8 cellular contexts compared by ENCODE assay signal in the genomic region with DNA sequence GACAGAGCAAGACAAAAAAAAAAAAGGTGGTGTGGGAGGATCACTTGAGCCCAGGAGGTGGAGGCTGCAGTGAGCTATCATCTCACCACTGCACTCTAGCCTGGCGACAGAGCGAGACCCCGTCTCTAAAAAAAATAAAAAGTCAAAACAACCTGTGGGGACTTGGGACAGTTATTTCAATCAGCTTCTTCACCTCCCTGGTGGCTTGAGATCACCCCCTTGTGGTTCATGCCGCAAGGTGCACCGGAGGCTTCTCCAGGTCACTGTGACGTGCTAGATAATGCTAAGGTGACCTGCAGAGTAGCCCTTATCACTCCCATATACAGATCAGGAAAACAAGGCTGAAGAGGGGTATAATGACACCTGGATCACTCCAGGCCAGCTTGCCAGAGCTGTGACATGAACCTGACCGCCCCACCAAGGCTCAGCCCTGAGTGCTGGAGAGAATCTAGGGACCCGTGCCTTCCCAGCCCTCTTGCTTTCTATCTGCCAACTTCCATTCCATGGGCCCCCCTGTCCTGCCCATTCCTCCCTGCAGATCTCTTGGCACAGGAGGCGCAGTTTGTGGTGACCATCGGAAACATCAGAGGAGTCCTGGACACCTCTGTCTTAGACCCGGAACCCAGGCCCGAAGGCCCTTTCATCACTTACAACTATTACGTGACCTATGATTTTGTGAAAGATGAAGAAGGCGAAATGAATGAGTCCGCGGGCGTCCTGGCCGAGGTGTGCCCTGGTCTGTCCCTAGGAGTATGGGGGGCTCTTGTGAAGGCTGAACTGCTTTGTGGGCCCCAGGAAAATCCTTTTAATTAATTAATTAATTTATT. TPM values are rescaled to one million over a fixed set of nuclear protein-coding genes. Genes with fewer than 3 reads are reported as not detected.
DNase-seq lines count a peak whose midpoint lies in the region; ATAC-seq and TF ChIP-seq lines count a peak whose summit lies in the region.

No MANE protein-coding gene starts in this region.

- H3K27ac ChIP-seq in 22Rv1 (no peak overlapping the region), lower lobe of right lung (no peak overlapping the region)

- H3K4me1 ChIP-seq in lower lobe of right lung, result no peaks in the 10 kb centered on the region

- H3K27me3 Mint-ChIP-seq in activated B cell treated with CpG ODN at 0.5 μM for 24 hours, result no peaks in the 10 kb centered on the region

- CTCF ChIA-PET in activated B cell treated with CpG ODN at 0.5 μM for 24 hours (lab: Charles Lee), result interaction anchor here (0.6 to 2.4 kb wide), 9 partner anchors 32 to 395 kb away, joined by 3 to 9 read pairs (median 4); no protein-coding TSS in a partner anchor

- H3K4me3 ChIP-seq in GM12864 (ENCODE audit: low read depth, low read length) (no peak overlapping the region), lower lobe of right lung (no peak overlapping the region)

- H3K36me3 ChIP-seq in lower lobe of right lung, result no peaks in the 10 kb centered on the region

- H3K4me3 Mint-ChIP-seq in activated B cell treated with CpG ODN at 0.5 μM for 24 hours, result no peak overlapping the region

- intact Hi-C loops in activated B cell treated with CpG ODN at 0.5 μM for 24 hours (cut with micrococcal nuclease), result loop anchor here (1.0 to 5.0 kb wide), 5 partner anchors 60 to 273 kb away; a partner anchor contains a TSS
- intact Hi-C loops in lower lobe of right lung (cut with DNase I), result no loop called here

- peak; percentile 27 for DNase-seq in GM12864 (ENCODE audit: low read depth)
- peak; percentile 14 for DNase-seq in NCI-H2029 treated with DMSO at 0.1 percent for 48 hours (lab: John Stamatoyannopoulos, UW)
- peak; percentile 42 for DNase-seq in activated B cell treated with CpG ODN at 0.5 μM for 24 hours
- DNase-seq in cerebellum (ENCODE audit: low spot score), result peak; percentile 62
- DNase-seq in lower lobe of right lung, result peak; percentile 57
- peak; percentile 45 to 51 for DNase-seq in stimulated activated CD8-positive, alpha-beta memory T cell treated with anti-CD3 and anti-CD28 coated beads, Interleukin-7, amount 100 ng/mL, for 1 hour (ENCODE audit: low read depth in 2 of 2)

- no peaks in the 10 kb centered on the region for H3K27me3 ChIP-seq in lower lobe of right lung (ENCODE audit: low read depth)

- H3K9me3 Mint-ChIP-seq in activated B cell treated with CpG ODN at 0.5 μM for 24 hours, result peaks cover 8% of the 10 kb centered on the region

- no peaks in the 10 kb centered on the region for H3K36me3 Mint-ChIP-seq in activated B cell treated with CpG ODN at 0.5 μM for 24 hours (ENCODE audit: low read depth)

- TF ChIP-seq CTCF in 22Rv1 (IDR thresholded peaks at IDR 0.05) (peak; percentile 97), GM12864 (IDR thresholded peaks at IDR 0.05; ENCODE audit: low read depth, low read length, missing control alignments) (peak; percentile 90), activated B cell treated with CpG ODN at 0.5 μM for 24 hours (IDR thresholded peaks at IDR 0.05) (no peak), lower lobe of right lung (IDR thresholded peaks at IDR 0.05) (peak; percentile 70)

- H3K4me1 Mint-ChIP-seq in activated B cell treated with CpG ODN at 0.5 μM for 24 hours, result no peaks in the 10 kb centered on the region

- peak; percentile 92 for ATAC-seq in activated B cell treated with CpG ODN at 0.5 μM for 24 hours (ENCODE audit: low read depth)
- ATAC-seq in lower lobe of right lung, result peak; percentile 82 to 84
- no peak for ATAC-seq in GM21576 (IDR thresholded peaks at IDR 0.05; ENCODE audit: unreplicated experiment)

- no peaks in the 10 kb centered on the region for H3K9me3 ChIP-seq in lower lobe of right lung

- POLR2A ChIA-PET in activated B cell treated with CpG ODN at 0.5 μM for 24 hours (lab: Charles Lee), result interaction anchor here (0.7 kb wide), 1 partner anchor 414 kb away, joined by 4 read pairs; no protein-coding TSS in a partner anchor

- no peak overlapping the region for H3K27ac Mint-ChIP-seq in activated B cell treated with CpG ODN at 0.5 μM for 24 hours

RNA-seq across cellular contexts. Expression of a gene that starts 8.1 kb away (rescaled TPM):
- total RNA-seq in activated B cell treated with CpG ODN at 0.5 μM for 24 hours (not detected in 2 replicates), cerebellum (1.9 TPM), lower lobe of right lung (4.2 TPM)

RNA-seq across cellular contexts. Expression of a gene that starts 12.5 kb away (rescaled TPM):
- total RNA-seq in activated B cell treated with CpG ODN at 0.5 μM for 24 hours (not detected in 2 replicates), cerebellum (8.3 TPM), lower lobe of right lung (0.30 TPM)

RNA-seq across cellular contexts. Expression of a gene that starts 17.0 kb away (rescaled TPM):
- total RNA-seq in activated B cell treated with CpG ODN at 0.5 μM for 24 hours, result not detected in 2 replicates
- not detected for total RNA-seq in cerebellum
- not detected for total RNA-seq in lower lobe of right lung

RNA-seq across cellular contexts. Expression of a gene that starts 34.8 kb away (rescaled TPM):
- total RNA-seq in activated B cell treated with CpG ODN at 0.5 μM for 24 hours (39.8 and 51.3 TPM in 2 replicates), cerebellum (46.0 TPM), lower lobe of right lung (31.1 TPM)
